1 cellular context compared by ENCODE assay signal in the genomic region with DNA sequence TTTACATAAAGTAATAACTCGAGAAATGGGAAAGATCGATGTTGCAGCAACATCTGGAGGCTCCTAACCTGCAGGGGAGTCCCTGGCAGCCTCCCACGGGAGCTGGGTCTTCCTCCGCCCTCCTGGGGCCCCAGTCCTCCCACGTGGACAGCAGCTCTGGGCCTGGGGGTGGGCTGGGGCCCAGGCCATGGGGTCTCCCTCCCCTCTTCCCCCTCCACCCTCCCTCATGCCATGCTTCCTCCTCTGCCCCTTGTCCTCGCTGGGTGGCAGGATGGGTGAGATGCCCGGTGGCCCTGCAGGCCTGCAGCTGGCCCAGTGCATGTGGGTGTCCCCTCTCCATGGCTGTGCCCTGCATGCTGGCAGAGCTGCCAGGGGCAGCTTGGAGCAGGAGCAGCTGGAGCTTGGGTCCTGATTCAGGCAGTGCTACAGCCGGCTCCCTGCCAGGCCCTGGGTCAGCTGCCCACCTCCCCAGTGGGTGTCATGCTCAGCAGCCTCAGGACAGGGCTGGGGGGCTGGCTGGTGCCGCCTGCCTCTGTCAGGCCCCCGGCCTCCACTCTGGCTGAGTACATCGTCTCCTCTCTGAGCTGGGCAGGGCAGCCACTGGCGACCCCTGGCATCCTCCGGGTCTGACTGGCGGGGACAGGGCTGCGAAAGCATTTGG.
TF ChIP-seq lines count a peak whose summit lies in the region.

No MANE protein-coding gene starts in this region.

TF ChIP-seq in HepG2, 621 proteins besides CTCF, POLR2A, EP300 and RAD21:
- no peak for TF ChIP-seq ZNF549 (CRISPR knock-in tag; IDR thresholded peaks at IDR 0.05)
- TF ChIP-seq HOXA9 (CRISPR knock-in tag; IDR thresholded peaks at IDR 0.05; ENCODE audit: borderline replicate concordance): no peak
- no peak for TF ChIP-seq ZBTB3 (CRISPR knock-in tag; IDR thresholded peaks at IDR 0.05; ENCODE audit: borderline replicate concordance, low read depth)
- TF ChIP-seq, protein P1, sequence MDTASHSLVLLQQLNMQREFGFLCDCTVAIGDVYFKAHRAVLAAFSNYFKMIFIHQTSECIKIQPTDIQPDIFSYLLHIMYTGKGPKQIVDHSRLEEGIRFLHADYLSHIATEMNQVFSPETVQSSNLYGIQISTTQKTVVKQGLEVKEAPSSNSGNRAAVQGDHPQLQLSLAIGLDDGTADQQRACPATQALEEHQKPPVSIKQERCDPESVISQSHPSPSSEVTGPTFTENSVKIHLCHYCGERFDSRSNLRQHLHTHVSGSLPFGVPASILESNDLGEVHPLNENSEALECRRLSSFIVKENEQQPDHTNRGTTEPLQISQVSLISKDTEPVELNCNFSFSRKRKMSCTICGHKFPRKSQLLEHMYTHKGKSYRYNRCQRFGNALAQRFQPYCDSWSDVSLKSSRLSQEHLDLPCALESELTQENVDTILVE (CRISPR knock-in tag; IDR thresholded peaks at IDR 0.05): no peak
- TF ChIP-seq ZFP82 (CRISPR knock-in tag; IDR thresholded peaks at IDR 0.05; ENCODE audit: borderline replicate concordance): no peak
- no peak for TF ChIP-seq ZNF557 (CRISPR knock-in tag; IDR thresholded peaks at IDR 0.05)
- no peak for TF ChIP-seq TBX3 (IDR thresholded peaks at IDR 0.05; ENCODE audit: borderline replicate concordance)
- no peak for TF ChIP-seq SMYD3 (CRISPR knock-in tag; IDR thresholded peaks at IDR 0.05)
- no peak for TF ChIP-seq SOX6 (IDR thresholded peaks at IDR 0.05)
- TF ChIP-seq SOX6 (CRISPR knock-in tag; IDR thresholded peaks at IDR 0.05): no peak
- TF ChIP-seq CBX2 (IDR thresholded peaks at IDR 0.05; ENCODE audit: low read depth, low read length): no peak
- 0 out of 2 replicates have a peak, but pooled peaks have one; percentile 27 for TF ChIP-seq CBX2 (CRISPR knock-in tag; IDR thresholded peaks at IDR 0.05; ENCODE audit: low read depth)
- TF ChIP-seq, protein P2, sequence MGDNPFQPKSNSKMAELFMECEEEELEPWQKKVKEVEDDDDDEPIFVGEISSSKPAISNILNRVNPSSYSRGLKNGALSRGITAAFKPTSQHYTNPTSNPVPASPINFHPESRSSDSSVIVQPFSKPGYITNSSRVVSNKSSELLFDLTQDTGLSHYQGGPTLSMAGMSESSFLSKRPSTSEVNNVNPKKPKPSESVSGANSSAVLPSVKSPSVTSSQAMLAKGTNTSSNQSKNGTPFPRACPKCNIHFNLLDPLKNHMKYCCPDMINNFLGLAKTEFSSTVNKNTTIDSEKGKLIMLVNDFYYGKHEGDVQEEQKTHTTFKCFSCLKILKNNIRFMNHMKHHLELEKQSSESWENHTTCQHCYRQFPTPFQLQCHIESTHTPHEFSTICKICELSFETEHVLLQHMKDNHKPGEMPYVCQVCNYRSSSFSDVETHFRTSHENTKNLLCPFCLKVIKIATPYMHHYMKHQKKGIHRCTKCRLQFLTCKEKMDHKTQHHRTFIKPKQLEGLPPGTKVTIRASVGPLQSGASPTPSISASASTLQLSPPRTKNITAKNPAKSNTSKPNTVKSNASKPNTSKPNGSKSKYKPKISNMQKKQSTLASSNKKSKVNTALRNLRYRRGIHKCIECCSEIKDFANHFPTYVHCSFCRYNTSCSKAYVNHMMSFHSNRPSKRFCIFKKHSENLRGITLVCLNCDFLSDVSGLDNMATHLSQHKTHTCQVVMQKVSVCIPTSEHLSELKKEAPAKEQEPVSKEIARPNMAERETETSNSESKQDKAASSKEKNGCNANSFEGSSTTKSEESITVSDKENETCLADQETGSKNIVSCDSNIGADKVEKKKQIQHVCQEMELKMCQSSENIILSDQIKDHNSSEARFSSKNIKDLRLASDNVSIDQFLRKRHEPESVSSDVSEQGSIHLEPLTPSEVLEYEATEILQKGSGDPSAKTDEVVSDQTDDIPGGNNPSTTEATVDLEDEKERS (CRISPR knock-in tag; IDR thresholded peaks at IDR 0.05): no peak
- TF ChIP-seq NRL (CRISPR knock-in tag; IDR thresholded peaks at IDR 0.05; ENCODE audit: borderline replicate concordance): no peak
- no peak for TF ChIP-seq ARNT2 (CRISPR knock-in tag; IDR thresholded peaks at IDR 0.05; ENCODE audit: low read depth)
- TF ChIP-seq NFKBIZ (CRISPR knock-in tag; IDR thresholded peaks at IDR 0.05): no peak
- TF ChIP-seq ATM (IDR thresholded peaks at IDR 0.05; ENCODE audit: borderline replicate concordance): no peak
- 0 out of 2 replicates have a peak, but pooled peaks have one; percentile 67 for TF ChIP-seq NFIB (CRISPR knock-in tag; IDR thresholded peaks at IDR 0.05; ENCODE audit: borderline replicate concordance)
- no peak for TF ChIP-seq IKZF1 (IDR thresholded peaks at IDR 0.05)
- TF ChIP-seq RFXAP (CRISPR knock-in tag; IDR thresholded peaks at IDR 0.05; ENCODE audit: borderline replicate concordance): no peak
- no peak for TF ChIP-seq ZNF124 (CRISPR knock-in tag; IDR thresholded peaks at IDR 0.05)
- no peak for TF ChIP-seq PAWR (CRISPR knock-in tag; IDR thresholded peaks at IDR 0.05; ENCODE audit: borderline replicate concordance)
- TF ChIP-seq PPARG (CRISPR knock-in tag; conservative IDR thresholded peaks at IDR 0.05): no peak
- TF ChIP-seq ZNF547 (CRISPR knock-in tag; IDR thresholded peaks at IDR 0.05): no peak
- 0 out of 2 replicates have a peak, but pooled peaks have one; percentile 54 for TF ChIP-seq ZNF678 (CRISPR knock-in tag; IDR thresholded peaks at IDR 0.05)
- TF ChIP-seq, protein P3, sequence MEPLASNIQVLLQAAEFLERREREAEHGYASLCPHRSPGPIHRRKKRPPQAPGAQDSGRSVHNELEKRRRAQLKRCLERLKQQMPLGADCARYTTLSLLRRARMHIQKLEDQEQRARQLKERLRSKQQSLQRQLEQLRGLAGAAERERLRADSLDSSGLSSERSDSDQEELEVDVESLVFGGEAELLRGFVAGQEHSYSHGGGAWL (CRISPR knock-in tag; IDR thresholded peaks at IDR 0.05): no peak
- TF ChIP-seq ZNF564 (CRISPR knock-in tag; IDR thresholded peaks at IDR 0.05): no peak
- TF ChIP-seq, protein P4, sequence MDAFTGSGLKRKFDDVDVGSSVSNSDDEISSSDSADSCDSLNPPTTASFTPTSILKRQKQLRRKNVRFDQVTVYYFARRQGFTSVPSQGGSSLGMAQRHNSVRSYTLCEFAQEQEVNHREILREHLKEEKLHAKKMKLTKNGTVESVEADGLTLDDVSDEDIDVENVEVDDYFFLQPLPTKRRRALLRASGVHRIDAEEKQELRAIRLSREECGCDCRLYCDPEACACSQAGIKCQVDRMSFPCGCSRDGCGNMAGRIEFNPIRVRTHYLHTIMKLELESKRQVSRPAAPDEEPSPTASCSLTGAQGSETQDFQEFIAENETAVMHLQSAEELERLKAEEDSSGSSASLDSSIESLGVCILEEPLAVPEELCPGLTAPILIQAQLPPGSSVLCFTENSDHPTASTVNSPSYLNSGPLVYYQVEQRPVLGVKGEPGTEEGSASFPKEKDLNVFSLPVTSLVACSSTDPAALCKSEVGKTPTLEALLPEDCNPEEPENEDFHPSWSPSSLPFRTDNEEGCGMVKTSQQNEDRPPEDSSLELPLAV (CRISPR knock-in tag; conservative IDR thresholded peaks at IDR 0.05; ENCODE audit: low read depth): no peak
- TF ChIP-seq ELF4 (CRISPR knock-in tag; IDR thresholded peaks at IDR 0.05; ENCODE audit: borderline replicate concordance): no peak
- no peak for TF ChIP-seq CEBPG (CRISPR knock-in tag; IDR thresholded peaks at IDR 0.05)
- TF ChIP-seq, protein P5, sequence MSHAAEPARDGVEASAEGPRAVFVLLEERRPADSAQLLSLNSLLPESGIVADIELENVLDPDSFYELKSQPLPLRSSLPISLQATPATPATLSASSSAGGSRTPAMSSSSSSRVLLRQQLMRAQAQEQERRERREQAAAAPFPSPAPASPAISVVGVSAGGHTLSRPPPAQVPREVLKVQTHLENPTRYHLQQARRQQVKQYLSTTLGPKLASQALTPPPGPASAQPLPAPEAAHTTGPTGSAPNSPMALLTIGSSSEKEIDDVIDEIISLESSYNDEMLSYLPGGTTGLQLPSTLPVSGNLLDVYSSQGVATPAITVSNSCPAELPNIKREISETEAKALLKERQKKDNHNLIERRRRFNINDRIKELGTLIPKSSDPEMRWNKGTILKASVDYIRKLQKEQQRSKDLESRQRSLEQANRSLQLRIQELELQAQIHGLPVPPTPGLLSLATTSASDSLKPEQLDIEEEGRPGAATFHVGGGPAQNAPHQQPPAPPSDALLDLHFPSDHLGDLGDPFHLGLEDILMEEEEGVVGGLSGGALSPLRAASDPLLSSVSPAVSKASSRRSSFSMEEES (CRISPR knock-in tag; IDR thresholded peaks at IDR 0.05): no peak
- TF ChIP-seq ZNF224 (CRISPR knock-in tag; IDR thresholded peaks at IDR 0.05): no peak
- no peak for TF ChIP-seq JARID2 (CRISPR knock-in tag; IDR thresholded peaks at IDR 0.05; ENCODE audit: insufficient replicate concordance)
- TF ChIP-seq, protein P6, sequence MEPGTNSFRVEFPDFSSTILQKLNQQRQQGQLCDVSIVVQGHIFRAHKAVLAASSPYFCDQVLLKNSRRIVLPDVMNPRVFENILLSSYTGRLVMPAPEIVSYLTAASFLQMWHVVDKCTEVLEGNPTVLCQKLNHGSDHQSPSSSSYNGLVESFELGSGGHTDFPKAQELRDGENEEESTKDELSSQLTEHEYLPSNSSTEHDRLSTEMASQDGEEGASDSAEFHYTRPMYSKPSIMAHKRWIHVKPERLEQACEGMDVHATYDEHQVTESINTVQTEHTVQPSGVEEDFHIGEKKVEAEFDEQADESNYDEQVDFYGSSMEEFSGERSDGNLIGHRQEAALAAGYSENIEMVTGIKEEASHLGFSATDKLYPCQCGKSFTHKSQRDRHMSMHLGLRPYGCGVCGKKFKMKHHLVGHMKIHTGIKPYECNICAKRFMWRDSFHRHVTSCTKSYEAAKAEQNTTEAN (CRISPR knock-in tag; conservative IDR thresholded peaks at IDR 0.05): no peak
- TF ChIP-seq SCMH1 (CRISPR knock-in tag; IDR thresholded peaks at IDR 0.05; ENCODE audit: borderline replicate concordance): no peak
- no peak for TF ChIP-seq JUNB (CRISPR knock-in tag; IDR thresholded peaks at IDR 0.05; ENCODE audit: borderline replicate concordance)
- TF ChIP-seq MATR3 (CRISPR knock-in tag; IDR thresholded peaks at IDR 0.05): 0 out of 2 replicates have a peak, but pooled peaks have one; percentile 1
- no peak for TF ChIP-seq ZNF567 (CRISPR knock-in tag; IDR thresholded peaks at IDR 0.05; ENCODE audit: borderline replicate concordance)
- no peak for TF ChIP-seq ZNF883 (CRISPR knock-in tag; IDR thresholded peaks at IDR 0.05; ENCODE audit: not compliant biosample characterization)
- no peak for TF ChIP-seq SP1 (IDR thresholded peaks at IDR 0.05)
- no peak for TF ChIP-seq SP1 (CRISPR knock-in tag; IDR thresholded peaks at IDR 0.05)
- peak; percentile 9 for TF ChIP-seq HNRNPLL (IDR thresholded peaks at IDR 0.05; ENCODE audit: low read depth, low read length, poor library complexity, severe bottlenecking)
- 0 out of 2 replicates have a peak, but pooled peaks have one; percentile 1 for TF ChIP-seq ZNF776 (CRISPR knock-in tag; IDR thresholded peaks at IDR 0.05)
- no peak for TF ChIP-seq NFATC3 (CRISPR knock-in tag; IDR thresholded peaks at IDR 0.05)
- no peak for TF ChIP-seq ZNF850 (CRISPR knock-in tag; conservative IDR thresholded peaks at IDR 0.05)
- no peak for TF ChIP-seq NAIF1 (CRISPR knock-in tag; IDR thresholded peaks at IDR 0.05; ENCODE audit: borderline replicate concordance)
- TF ChIP-seq, protein P7, sequence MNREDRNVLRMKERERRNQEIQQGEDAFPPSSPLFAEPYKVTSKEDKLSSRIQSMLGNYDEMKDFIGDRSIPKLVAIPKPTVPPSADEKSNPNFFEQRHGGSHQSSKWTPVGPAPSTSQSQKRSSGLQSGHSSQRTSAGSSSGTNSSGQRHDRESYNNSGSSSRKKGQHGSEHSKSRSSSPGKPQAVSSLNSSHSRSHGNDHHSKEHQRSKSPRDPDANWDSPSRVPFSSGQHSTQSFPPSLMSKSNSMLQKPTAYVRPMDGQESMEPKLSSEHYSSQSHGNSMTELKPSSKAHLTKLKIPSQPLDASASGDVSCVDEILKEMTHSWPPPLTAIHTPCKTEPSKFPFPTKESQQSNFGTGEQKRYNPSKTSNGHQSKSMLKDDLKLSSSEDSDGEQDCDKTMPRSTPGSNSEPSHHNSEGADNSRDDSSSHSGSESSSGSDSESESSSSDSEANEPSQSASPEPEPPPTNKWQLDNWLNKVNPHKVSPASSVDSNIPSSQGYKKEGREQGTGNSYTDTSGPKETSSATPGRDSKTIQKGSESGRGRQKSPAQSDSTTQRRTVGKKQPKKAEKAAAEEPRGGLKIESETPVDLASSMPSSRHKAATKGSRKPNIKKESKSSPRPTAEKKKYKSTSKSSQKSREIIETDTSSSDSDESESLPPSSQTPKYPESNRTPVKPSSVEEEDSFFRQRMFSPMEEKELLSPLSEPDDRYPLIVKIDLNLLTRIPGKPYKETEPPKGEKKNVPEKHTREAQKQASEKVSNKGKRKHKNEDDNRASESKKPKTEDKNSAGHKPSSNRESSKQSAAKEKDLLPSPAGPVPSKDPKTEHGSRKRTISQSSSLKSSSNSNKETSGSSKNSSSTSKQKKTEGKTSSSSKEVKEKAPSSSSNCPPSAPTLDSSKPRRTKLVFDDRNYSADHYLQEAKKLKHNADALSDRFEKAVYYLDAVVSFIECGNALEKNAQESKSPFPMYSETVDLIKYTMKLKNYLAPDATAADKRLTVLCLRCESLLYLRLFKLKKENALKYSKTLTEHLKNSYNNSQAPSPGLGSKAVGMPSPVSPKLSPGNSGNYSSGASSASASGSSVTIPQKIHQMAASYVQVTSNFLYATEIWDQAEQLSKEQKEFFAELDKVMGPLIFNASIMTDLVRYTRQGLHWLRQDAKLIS (CRISPR knock-in tag; IDR thresholded peaks at IDR 0.05): no peak
- TF ChIP-seq U2AF2 (IDR thresholded peaks at IDR 0.05; ENCODE audit: low read depth, low read length): no peak
- no peak for TF ChIP-seq HNRNPK (IDR thresholded peaks at IDR 0.05; ENCODE audit: low read depth, low read length, poor library complexity, severe bottlenecking)
- TF ChIP-seq, protein P8, sequence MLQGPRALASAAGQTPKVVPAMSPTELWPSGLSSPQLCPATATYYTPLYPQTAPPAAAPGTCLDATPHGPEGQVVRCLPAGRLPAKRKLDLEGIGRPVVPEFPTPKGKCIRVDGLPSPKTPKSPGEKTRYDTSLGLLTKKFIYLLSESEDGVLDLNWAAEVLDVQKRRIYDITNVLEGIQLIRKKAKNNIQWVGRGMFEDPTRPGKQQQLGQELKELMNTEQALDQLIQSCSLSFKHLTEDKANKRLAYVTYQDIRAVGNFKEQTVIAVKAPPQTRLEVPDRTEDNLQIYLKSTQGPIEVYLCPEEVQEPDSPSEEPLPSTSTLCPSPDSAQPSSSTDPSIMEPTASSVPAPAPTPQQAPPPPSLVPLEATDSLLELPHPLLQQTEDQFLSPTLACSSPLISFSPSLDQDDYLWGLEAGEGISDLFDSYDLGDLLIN (CRISPR knock-in tag; IDR thresholded peaks at IDR 0.05; ENCODE audit: borderline replicate concordance): no peak
- TF ChIP-seq RBM22 (optimal IDR thresholded peaks at IDR 0.05; ENCODE audit: low read length): no peak
- no peak for TF ChIP-seq CBX5 (CRISPR knock-in tag; IDR thresholded peaks at IDR 0.05; ENCODE audit: borderline replicate concordance)
- no peak for TF ChIP-seq ZNF3 (CRISPR knock-in tag; IDR thresholded peaks at IDR 0.05)
- no peak for TF ChIP-seq SOX13 (IDR thresholded peaks at IDR 0.05)
- no peak for TF ChIP-seq SOX13 (CRISPR knock-in tag; conservative IDR thresholded peaks at IDR 0.05 in 1 of 2, IDR thresholded peaks at IDR 0.05 in 1 of 2)
- no peak for TF ChIP-seq SYNCRIP (IDR thresholded peaks at IDR 0.05; ENCODE audit: insufficient read depth, low read depth, low read length)
- no peak for TF ChIP-seq ZSCAN20 (CRISPR knock-in tag; IDR thresholded peaks at IDR 0.05; ENCODE audit: borderline replicate concordance)
TF ChIP-seq in HepG2: peak in this region for 6.
